Comparison of ENCODE assay signal across 1 cellular context in the genomic region with DNA sequence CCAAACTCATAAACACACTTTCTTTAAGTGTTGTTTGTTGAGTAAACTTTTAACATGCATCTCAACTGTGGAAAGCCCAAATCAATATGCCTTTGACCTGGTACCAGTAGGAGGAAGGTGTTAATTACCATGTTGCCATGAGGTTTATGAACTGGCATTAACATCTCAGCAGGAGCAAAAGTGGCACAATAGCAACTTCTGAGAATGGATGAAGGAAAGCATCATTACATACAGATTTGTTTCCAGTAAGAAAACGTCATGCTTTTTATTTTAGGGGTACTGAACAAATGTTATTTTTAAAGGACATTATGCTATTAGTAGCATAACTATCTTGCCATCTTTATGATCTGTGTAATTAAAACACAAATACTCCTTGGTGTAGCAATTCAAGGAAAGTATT.
TF ChIP-seq lines count a peak whose summit lies in the region.

No MANE protein-coding gene starts in this region.

TF ChIP-seq in GM23338, 12 proteins besides CTCF, POLR2A, EP300 and RAD21 (continued from another document):
- TF ChIP-seq, protein P1, sequence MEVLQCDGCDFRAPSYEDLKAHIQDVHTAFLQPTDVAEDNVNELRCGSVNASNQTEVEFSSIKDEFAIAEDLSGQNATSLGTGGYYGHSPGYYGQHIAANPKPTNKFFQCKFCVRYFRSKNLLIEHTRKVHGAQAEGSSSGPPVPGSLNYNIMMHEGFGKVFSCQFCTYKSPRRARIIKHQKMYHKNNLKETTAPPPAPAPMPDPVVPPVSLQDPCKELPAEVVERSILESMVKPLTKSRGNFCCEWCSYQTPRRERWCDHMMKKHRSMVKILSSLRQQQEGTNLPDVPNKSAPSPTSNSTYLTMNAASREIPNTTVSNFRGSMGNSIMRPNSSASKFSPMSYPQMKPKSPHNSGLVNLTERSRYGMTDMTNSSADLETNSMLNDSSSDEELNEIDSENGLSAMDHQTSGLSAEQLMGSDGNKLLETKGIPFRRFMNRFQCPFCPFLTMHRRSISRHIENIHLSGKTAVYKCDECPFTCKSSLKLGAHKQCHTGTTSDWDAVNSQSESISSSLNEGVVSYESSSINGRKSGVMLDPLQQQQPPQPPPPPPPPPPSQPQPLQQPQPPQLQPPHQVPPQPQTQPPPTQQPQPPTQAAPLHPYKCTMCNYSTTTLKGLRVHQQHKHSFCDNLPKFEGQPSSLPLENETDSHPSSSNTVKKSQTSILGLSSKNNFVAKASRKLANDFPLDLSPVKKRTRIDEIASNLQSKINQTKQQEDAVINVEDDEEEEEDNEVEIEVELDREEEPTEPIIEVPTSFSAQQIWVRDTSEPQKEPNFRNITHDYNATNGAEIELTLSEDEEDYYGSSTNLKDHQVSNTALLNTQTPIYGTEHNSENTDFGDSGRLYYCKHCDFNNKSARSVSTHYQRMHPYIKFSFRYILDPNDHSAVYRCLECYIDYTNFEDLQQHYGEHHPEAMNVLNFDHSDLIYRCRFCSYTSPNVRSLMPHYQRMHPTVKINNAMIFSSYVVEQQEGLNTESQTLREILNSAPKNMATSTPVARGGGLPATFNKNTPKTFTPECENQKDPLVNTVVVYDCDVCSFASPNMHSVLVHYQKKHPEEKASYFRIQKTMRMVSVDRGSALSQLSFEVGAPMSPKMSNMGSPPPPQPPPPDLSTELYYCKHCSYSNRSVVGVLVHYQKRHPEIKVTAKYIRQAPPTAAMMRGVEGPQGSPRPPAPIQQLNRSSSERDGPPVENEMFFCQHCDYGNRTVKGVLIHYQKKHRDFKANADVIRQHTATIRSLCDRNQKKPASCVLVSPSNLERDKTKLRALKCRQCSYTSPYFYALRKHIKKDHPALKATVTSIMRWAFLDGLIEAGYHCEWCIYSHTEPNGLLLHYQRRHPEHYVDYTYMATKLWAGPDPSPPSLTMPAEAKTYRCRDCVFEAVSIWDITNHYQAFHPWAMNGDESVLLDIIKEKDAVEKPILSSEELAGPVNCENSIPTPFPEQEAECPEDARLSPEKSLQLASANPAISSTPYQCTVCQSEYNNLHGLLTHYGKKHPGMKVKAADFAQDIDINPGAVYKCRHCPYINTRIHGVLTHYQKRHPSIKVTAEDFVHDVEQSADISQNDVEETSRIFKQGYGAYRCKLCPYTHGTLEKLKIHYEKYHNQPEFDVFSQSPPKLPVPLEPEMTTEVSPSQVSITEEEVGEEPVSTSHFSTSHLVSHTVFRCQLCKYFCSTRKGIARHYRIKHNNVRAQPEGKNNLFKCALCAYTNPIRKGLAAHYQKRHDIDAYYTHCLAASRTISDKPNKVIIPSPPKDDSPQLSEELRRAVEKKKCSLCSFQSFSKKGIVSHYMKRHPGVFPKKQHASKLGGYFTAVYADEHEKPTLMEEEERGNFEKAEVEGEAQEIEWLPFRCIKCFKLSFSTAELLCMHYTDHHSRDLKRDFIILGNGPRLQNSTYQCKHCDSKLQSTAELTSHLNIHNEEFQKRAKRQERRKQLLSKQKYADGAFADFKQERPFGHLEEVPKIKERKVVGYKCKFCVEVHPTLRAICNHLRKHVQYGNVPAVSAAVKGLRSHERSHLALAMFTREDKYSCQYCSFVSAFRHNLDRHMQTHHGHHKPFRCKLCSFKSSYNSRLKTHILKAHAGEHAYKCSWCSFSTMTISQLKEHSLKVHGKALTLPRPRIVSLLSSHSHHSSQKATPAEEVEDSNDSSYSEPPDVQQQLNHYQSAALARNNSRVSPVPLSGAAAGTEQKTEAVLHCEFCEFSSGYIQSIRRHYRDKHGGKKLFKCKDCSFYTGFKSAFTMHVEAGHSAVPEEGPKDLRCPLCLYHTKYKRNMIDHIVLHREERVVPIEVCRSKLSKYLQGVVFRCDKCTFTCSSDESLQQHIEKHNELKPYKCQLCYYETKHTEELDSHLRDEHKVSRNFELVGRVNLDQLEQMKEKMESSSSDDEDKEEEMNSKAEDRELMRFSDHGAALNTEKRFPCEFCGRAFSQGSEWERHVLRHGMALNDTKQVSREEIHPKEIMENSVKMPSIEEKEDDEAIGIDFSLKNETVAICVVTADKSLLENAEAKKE (CRISPR knock-in tag; IDR thresholded peaks at IDR 0.05) = no peak
- TF ChIP-seq ZNF331 (CRISPR knock-in tag; IDR thresholded peaks at IDR 0.05; ENCODE audit: low read depth) = no peak
